1 cellular context compared by ENCODE assay signal in the genomic region with DNA sequence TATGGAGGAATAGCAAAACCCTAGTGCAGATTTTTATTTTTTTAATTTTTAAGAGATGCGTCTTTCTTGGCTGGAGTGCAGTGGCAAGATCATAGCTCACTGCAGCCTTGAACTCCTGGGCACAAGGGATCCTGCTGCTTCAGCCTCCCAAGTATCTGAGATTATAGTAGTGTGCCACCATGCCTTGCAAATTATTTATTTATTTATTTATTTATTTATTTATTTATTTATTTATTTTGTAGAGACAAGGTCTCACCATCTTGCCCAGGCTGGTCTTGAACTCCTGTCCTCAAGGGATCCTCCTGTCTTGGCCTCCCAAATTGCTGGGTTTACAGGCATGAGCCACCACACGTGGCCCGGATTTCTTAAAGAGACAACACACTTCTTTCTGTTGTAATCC.
TF ChIP-seq lines count a peak whose summit lies in the region.

No MANE protein-coding gene starts in this region.

TF ChIP-seq in HEK293, 187 proteins besides CTCF, POLR2A, EP300 and RAD21 (continued from another document):
- TF ChIP-seq, protein P1, sequence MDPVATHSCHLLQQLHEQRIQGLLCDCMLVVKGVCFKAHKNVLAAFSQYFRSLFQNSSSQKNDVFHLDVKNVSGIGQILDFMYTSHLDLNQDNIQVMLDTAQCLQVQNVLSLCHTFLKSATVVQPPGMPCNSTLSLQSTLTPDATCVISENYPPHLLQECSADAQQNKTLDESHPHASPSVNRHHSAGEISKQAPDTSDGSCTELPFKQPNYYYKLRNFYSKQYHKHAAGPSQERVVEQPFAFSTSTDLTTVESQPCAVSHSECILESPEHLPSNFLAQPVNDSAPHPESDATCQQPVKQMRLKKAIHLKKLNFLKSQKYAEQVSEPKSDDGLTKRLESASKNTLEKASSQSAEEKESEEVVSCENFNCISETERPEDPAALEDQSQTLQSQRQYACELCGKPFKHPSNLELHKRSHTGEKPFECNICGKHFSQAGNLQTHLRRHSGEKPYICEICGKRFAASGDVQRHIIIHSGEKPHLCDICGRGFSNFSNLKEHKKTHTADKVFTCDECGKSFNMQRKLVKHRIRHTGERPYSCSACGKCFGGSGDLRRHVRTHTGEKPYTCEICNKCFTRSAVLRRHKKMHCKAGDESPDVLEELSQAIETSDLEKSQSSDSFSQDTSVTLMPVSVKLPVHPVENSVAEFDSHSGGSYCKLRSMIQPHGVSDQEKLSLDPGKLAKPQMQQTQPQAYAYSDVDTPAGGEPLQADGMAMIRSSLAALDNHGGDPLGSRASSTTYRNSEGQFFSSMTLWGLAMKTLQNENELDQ (tag by site-specific recombination; IDR thresholded peaks at IDR 0.05; ENCODE audit: low read depth), result no peak
- TF ChIP-seq ZFHX2 (tag by site-specific recombination; conservative IDR thresholded peaks at IDR 0.05) (no peak), ZNF621 (tag by site-specific recombination; IDR thresholded peaks at IDR 0.05) (no peak), ZFP69B (tag by site-specific recombination; IDR thresholded peaks at IDR 0.05) (no peak), ZNF530 (tag by site-specific recombination; IDR thresholded peaks at IDR 0.05; ENCODE audit: low read depth) (no peak), ZNF654 (tag by site-specific recombination; IDR thresholded peaks at IDR 0.05; ENCODE audit: low read depth) (no peak), MYNN (tag by site-specific recombination; IDR thresholded peaks at IDR 0.05; ENCODE audit: borderline replicate concordance) (no peak), ZNF677 (tag by site-specific recombination; IDR thresholded peaks at IDR 0.05) (no peak), ZNF623 (tag by site-specific recombination; IDR thresholded peaks at IDR 0.05) (peak; percentile 33), EGR2 (tag by site-specific recombination; IDR thresholded peaks at IDR 0.05; ENCODE audit: low read depth) (no peak), ZBTB8A (tag by site-specific recombination; IDR thresholded peaks at IDR 0.05) (no peak), ZNF426 (tag by site-specific recombination; IDR thresholded peaks at IDR 0.05) (peak; percentile 50), ZNF544 (tag by site-specific recombination; IDR thresholded peaks at IDR 0.05) (no peak), KLF9 (tag by site-specific recombination; IDR thresholded peaks at IDR 0.05; ENCODE audit: low read depth) (no peak), ZNF571 (tag by site-specific recombination; IDR thresholded peaks at IDR 0.05) (no peak), ZFP3 (tag by site-specific recombination; IDR thresholded peaks at IDR 0.05; ENCODE audit: low read depth) (no peak), RBAK (tag by site-specific recombination; IDR thresholded peaks at IDR 0.05) (no peak), HOXA7 (CRISPR knock-in tag; IDR thresholded peaks at IDR 0.05; ENCODE audit: borderline replicate concordance) (no peak), ZNF548 (tag by site-specific recombination; IDR thresholded peaks at IDR 0.05) (no peak), ZNF133 (tag by site-specific recombination; IDR thresholded peaks at IDR 0.05) (no peak), ZNF521 (tag by site-specific recombination; IDR thresholded peaks at IDR 0.05) (no peak), SALL2 (tag by site-specific recombination; IDR thresholded peaks at IDR 0.05; ENCODE audit: borderline replicate concordance) (no peak), ZNF214 (tag by site-specific recombination; IDR thresholded peaks at IDR 0.05; ENCODE audit: borderline replicate concordance) (no peak), ZNF555 (tag by site-specific recombination; conservative IDR thresholded peaks at IDR 0.05) (peak; percentile 46; the same call in 1 of the 2 replicates), ZNF223 (tag by site-specific recombination; IDR thresholded peaks at IDR 0.05) (no peak), ZBTB1 (tag by site-specific recombination; IDR thresholded peaks at IDR 0.05) (no peak), ZNF76 (tag by site-specific recombination; IDR thresholded peaks at IDR 0.05; ENCODE audit: borderline replicate concordance, low read depth) (no peak)
- TF ChIP-seq, protein P2, sequence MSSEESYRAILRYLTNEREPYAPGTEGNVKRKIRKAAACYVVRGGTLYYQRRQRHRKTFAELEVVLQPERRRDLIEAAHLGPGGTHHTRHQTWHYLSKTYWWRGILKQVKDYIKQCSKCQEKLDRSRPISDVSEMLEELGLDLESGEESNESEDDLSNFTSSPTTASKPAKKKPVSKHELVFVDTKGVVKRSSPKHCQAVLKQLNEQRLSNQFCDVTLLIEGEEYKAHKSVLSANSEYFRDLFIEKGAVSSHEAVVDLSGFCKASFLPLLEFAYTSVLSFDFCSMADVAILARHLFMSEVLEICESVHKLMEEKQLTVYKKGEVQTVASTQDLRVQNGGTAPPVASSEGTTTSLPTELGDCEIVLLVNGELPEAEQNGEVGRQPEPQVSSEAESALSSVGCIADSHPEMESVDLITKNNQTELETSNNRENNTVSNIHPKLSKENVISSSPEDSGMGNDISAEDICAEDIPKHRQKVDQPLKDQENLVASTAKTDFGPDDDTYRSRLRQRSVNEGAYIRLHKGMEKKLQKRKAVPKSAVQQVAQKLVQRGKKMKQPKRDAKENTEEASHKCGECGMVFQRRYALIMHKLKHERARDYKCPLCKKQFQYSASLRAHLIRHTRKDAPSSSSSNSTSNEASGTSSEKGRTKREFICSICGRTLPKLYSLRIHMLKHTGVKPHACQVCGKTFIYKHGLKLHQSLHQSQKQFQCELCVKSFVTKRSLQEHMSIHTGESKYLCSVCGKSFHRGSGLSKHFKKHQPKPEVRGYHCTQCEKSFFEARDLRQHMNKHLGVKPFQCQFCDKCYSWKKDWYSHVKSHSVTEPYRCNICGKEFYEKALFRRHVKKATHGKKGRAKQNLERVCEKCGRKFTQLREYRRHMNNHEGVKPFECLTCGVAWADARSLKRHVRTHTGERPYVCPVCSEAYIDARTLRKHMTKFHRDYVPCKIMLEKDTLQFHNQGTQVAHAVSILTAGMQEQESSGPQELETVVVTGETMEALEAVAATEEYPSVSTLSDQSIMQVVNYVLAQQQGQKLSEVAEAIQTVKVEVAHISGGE (tag by site-specific recombination; conservative IDR thresholded peaks at IDR 0.05; ENCODE audit: low read depth), result no peak
- TF ChIP-seq, protein P3, sequence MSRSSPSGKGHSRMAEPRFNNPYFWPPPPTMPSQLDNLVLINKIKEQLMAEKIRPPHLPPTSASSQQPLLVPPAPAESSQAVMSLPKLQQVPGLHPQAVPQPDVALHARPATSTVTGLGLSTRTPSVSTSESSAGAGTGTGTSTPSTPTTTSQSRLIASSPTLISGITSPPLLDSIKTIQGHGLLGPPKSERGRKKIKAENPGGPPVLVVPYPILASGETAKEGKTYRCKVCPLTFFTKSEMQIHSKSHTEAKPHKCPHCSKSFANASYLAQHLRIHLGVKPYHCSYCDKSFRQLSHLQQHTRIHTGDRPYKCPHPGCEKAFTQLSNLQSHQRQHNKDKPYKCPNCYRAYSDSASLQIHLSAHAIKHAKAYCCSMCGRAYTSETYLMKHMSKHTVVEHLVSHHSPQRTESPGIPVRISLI (tag by site-specific recombination; IDR thresholded peaks at IDR 0.05), result no peak
- TF ChIP-seq, protein P4, sequence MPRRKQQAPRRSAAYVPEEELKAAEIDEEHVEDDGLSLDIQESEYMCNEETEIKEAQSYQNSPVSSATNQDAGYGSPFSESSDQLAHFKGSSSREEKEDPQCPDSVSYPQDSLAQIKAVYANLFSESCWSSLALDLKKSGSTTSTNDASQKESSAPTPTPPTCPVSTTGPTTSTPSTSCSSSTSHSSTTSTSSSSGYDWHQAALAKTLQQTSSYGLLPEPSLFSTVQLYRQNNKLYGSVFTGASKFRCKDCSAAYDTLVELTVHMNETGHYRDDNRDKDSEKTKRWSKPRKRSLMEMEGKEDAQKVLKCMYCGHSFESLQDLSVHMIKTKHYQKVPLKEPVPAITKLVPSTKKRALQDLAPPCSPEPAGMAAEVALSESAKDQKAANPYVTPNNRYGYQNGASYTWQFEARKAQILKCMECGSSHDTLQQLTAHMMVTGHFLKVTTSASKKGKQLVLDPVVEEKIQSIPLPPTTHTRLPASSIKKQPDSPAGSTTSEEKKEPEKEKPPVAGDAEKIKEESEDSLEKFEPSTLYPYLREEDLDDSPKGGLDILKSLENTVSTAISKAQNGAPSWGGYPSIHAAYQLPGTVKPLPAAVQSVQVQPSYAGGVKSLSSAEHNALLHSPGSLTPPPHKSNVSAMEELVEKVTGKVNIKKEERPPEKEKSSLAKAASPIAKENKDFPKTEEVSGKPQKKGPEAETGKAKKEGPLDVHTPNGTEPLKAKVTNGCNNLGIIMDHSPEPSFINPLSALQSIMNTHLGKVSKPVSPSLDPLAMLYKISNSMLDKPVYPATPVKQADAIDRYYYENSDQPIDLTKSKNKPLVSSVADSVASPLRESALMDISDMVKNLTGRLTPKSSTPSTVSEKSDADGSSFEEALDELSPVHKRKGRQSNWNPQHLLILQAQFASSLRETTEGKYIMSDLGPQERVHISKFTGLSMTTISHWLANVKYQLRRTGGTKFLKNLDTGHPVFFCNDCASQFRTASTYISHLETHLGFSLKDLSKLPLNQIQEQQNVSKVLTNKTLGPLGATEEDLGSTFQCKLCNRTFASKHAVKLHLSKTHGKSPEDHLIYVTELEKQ (tag by site-specific recombination; IDR thresholded peaks at IDR 0.05; ENCODE audit: borderline replicate concordance), result no peak
- TF ChIP-seq, protein P5, sequence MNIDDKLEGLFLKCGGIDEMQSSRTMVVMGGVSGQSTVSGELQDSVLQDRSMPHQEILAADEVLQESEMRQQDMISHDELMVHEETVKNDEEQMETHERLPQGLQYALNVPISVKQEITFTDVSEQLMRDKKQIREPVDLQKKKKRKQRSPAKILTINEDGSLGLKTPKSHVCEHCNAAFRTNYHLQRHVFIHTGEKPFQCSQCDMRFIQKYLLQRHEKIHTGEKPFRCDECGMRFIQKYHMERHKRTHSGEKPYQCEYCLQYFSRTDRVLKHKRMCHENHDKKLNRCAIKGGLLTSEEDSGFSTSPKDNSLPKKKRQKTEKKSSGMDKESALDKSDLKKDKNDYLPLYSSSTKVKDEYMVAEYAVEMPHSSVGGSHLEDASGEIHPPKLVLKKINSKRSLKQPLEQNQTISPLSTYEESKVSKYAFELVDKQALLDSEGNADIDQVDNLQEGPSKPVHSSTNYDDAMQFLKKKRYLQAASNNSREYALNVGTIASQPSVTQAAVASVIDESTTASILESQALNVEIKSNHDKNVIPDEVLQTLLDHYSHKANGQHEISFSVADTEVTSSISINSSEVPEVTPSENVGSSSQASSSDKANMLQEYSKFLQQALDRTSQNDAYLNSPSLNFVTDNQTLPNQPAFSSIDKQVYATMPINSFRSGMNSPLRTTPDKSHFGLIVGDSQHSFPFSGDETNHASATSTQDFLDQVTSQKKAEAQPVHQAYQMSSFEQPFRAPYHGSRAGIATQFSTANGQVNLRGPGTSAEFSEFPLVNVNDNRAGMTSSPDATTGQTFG (tag by site-specific recombination; IDR thresholded peaks at IDR 0.05; ENCODE audit: borderline replicate concordance), result no peak
- TF ChIP-seq, protein P6, sequence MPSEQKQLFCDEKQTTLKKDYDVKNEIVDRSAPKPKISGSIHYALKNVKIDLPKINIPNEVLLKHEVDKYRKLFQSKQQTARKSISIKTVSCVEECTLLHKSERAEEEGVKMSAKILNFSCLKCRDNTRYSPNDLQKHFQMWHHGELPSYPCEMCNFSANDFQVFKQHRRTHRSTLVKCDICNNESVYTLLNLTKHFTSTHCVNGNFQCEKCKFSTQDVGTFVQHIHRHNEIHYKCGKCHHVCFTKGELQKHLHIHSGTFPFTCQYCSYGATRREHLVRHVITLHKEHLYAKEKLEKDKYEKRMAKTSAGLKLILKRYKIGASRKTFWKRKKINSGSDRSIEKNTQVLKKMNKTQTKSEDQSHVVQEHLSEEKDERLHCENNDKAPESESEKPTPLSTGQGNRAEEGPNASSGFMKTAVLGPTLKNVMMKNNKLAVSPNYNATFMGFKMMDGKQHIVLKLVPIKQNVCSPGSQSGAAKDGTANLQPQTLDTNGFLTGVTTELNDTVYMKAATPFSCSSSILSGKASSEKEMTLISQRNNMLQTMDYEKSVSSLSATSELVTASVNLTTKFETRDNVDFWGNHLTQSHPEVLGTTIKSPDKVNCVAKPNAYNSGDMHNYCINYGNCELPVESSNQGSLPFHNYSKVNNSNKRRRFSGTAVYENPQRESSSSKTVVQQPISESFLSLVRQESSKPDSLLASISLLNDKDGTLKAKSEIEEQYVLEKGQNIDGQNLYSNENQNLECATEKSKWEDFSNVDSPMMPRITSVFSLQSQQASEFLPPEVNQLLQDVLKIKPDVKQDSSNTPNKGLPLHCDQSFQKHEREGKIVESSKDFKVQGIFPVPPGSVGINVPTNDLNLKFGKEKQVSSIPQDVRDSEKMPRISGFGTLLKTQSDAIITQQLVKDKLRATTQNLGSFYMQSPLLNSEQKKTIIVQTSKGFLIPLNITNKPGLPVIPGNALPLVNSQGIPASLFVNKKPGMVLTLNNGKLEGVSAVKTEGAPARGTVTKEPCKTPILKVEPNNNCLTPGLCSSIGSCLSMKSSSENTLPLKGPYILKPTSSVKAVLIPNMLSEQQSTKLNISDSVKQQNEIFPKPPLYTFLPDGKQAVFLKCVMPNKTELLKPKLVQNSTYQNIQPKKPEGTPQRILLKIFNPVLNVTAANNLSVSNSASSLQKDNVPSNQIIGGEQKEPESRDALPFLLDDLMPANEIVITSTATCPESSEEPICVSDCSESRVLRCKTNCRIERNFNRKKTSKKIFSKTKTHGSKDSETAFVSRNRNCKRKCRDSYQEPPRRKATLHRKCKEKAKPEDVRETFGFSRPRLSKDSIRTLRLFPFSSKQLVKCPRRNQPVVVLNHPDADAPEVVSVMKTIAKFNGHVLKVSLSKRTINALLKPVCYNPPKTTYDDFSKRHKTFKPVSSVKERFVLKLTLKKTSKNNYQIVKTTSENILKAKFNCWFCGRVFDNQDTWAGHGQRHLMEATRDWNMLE (tag by site-specific recombination; conservative IDR thresholded peaks at IDR 0.05; ENCODE audit: low read depth), result peak; percentile 62
- TF ChIP-seq, protein P7, sequence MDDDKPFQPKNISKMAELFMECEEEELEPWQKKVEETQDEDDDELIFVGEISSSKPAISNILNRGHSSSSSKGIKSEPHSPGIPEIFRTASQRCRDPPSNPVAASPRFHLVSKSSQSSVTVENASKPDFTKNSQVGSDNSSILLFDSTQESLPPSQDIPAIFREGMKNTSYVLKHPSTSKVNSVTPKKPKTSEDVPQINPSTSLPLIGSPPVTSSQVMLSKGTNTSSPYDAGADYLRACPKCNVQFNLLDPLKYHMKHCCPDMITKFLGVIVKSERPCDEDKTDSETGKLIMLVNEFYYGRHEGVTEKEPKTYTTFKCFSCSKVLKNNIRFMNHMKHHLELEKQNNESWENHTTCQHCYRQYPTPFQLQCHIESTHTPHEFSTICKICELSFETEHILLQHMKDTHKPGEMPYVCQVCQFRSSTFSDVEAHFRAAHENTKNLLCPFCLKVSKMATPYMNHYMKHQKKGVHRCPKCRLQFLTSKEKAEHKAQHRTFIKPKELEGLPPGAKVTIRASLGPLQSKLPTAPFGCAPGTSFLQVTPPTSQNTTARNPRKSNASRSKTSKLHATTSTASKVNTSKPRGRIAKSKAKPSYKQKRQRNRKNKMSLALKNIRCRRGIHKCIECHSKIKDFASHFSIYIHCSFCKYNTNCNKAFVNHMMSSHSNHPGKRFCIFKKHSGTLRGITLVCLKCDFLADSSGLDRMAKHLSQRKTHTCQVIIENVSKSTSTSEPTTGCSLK (tag by site-specific recombination; IDR thresholded peaks at IDR 0.05), result no peak
